In the genomic region with DNA sequence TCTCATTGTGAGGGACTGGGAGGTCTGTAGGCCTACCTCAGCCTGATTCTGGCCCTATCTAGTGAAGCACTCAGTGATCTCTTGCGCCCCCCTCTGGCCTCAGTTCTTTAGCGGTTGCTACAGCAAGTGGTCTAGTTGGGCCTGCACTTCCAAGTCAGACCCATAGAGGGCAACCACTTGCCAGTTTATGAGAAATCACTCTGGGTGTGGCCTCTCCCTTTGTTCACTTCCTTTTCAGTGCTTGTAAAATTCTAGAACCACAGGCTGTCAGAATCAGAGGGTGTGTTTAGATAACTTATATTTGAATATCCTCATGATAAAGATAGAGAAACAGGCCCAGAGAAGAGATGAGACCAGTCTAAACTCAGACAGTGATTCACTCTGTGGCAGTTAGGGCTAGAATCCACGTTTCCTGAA, we compare ENCODE assay signal across 8 cellular contexts.
DNase-seq lines count a peak whose midpoint lies in the region; ATAC-seq and TF ChIP-seq lines count a peak whose summit lies in the region.

No MANE protein-coding gene starts in this region.

- no peaks in the 10 kb centered on the region for H3K9me3 ChIP-seq in SU-DHL-6 (ENCODE audit: insufficient read depth, low read length)
- H3K9me3 ChIP-seq in cardiac muscle cell (ENCODE audit: low read depth), result no peaks in the 10 kb centered on the region
- no peaks in the 10 kb centered on the region for H3K9me3 ChIP-seq in upper lobe of left lung

- TF ChIP-seq CTCF in GM06990 (IDR thresholded peaks at IDR 0.05; ENCODE audit: insufficient read depth, low read length, poor library complexity, severe bottlenecking) (peak; percentile 99), SU-DHL-6 (IDR thresholded peaks at IDR 0.05; ENCODE audit: insufficient read depth, low read length, poor library complexity, severe bottlenecking) (peak; percentile 92), cardiac muscle cell (IDR thresholded peaks at IDR 0.05; ENCODE audit: low read depth, low read length) (peak; percentile 99), progenitor cell of endocrine pancreas (IDR thresholded peaks at IDR 0.05; ENCODE audit: unreplicated experiment) (peak; percentile 74), upper lobe of left lung (IDR thresholded peaks at IDR 0.05) (peak; percentile 98 to 99 (median 99))

- H3K4me3 ChIP-seq in GM06990 (replicated peaks; ENCODE audit: low read depth, low read length) (no peak overlapping the region), SU-DHL-6 (ENCODE audit: insufficient read depth, low read length, poor library complexity, severe bottlenecking) (no peak overlapping the region), cardiac muscle cell (no peak overlapping the region), upper lobe of left lung (no peak overlapping the region)

- peak in 2 of 4 donors; percentile 5 to 40 for TF ChIP-seq POLR2A in upper lobe of left lung (IDR thresholded peaks at IDR 0.05)

- peak; percentile 87 for ATAC-seq in HG02571 (IDR thresholded peaks at IDR 0.05; ENCODE audit: unreplicated experiment)
- peak; percentile 85 for ATAC-seq in activated naive CD8-positive, alpha-beta T cell treated with anti-CD3 and anti-CD28 coated beads, Interleukin-2, amount 50 U/mL, for 24 hours
- ATAC-seq in upper lobe of left lung (ENCODE audit: low FRiP score in 2 of 2), result peak; percentile 95 to 98

- WGBS in upper lobe of left lung, 2 donors, result 6% methylated on average over 3 of the region's 3 CpGs; no CpG with 5 or more reads in 1 of the 2 donors

- H3K36me3 ChIP-seq in GM06990 (ENCODE audit: control insufficient read depth, insufficient read depth, low read length) (no peaks in the 10 kb centered on the region), SU-DHL-6 (ENCODE audit: low read length) (no peaks in the 10 kb centered on the region), cardiac muscle cell (no peaks in the 10 kb centered on the region), upper lobe of left lung (no peaks in the 10 kb centered on the region)

- no peaks in the 10 kb centered on the region for H3K27me3 Mint-ChIP-seq in activated naive CD8-positive, alpha-beta T cell treated with anti-CD3 and anti-CD28 coated beads, Interleukin-2, amount 50 U/mL, for 24 hours
- H3K27me3 Mint-ChIP-seq in progenitor cell of endocrine pancreas, result no peaks in the 10 kb centered on the region

- H3K4me1 ChIP-seq in cardiac muscle cell (ENCODE audit: low read depth), result no peaks in the 10 kb centered on the region
- H3K4me1 ChIP-seq in upper lobe of left lung, result peaks cover 11 to 44% (median 25%) of the 10 kb centered on the region in 4 donors

- H3K36me3 Mint-ChIP-seq in activated naive CD8-positive, alpha-beta T cell treated with anti-CD3 and anti-CD28 coated beads, Interleukin-2, amount 50 U/mL, for 24 hours (ENCODE audit: low read depth), result no peaks in the 10 kb centered on the region
- no peaks in the 10 kb centered on the region for H3K36me3 Mint-ChIP-seq in progenitor cell of endocrine pancreas (ENCODE audit: insufficient read depth)

- DNase-seq in GM06990 (ENCODE audit: extremely low read depth, insufficient read length) (peak; percentile 73), NCI-H1092 (lab: John Stamatoyannopoulos, UW) (peak; percentile 79), cardiac muscle cell (ENCODE audit: low read depth in 1 of 2, low spot score in 1 of 2) (peak; percentile 94), progenitor cell of endocrine pancreas (ENCODE audit: low spot score, unreplicated experiment) (peak; percentile 66), upper lobe of left lung (peak in 1 of 2 donors; percentile 97)
- peak; percentile 94 for DNase-seq in activated naive CD8-positive, alpha-beta T cell treated with anti-CD3 and anti-CD28 coated beads, Interleukin-2, amount 50 U/mL, for 24 hours

- H3K4me2 ChIP-seq in SU-DHL-6 (ENCODE audit: low read depth, low read length, poor library complexity, severe bottlenecking), result peak overlapping the region; percentile 49

- peak overlapping the region; percentile 61 for H3K27ac ChIP-seq in SU-DHL-6 (ENCODE audit: low read depth, low read length)
- no peak overlapping the region for H3K27ac ChIP-seq in cardiac muscle cell
- peak overlapping the region; percentile 66 to 88 (median 79) for H3K27ac ChIP-seq in upper lobe of left lung

- H2AFZ ChIP-seq in SU-DHL-6 (ENCODE audit: low read depth, low read length, severe bottlenecking), result peak overlapping the region; percentile 80

- peak in 1 of 4 donors; percentile 60 for TF ChIP-seq EP300 in upper lobe of left lung (IDR thresholded peaks at IDR 0.05)

- H3K79me2 ChIP-seq in SU-DHL-6 (ENCODE audit: insufficient read depth, low read length), result no peaks in the 10 kb centered on the region

- peak overlapping the region; percentile 98 for H3K27ac Mint-ChIP-seq in activated naive CD8-positive, alpha-beta T cell treated with anti-CD3 and anti-CD28 coated beads, Interleukin-2, amount 50 U/mL, for 24 hours
- peak overlapping the region; percentile 1 for H3K27ac Mint-ChIP-seq in progenitor cell of endocrine pancreas

- H3K4me3 Mint-ChIP-seq in activated naive CD8-positive, alpha-beta T cell treated with anti-CD3 and anti-CD28 coated beads, Interleukin-2, amount 50 U/mL, for 24 hours, result peak overlapping the region; percentile 73
- H3K4me3 Mint-ChIP-seq in progenitor cell of endocrine pancreas (ENCODE audit: low read depth), result no peak overlapping the region

- H3K27me3 ChIP-seq in GM06990 (replicated peaks; ENCODE audit: control insufficient read depth, insufficient read depth, low read length) (no peaks in the 10 kb centered on the region), SU-DHL-6 (ENCODE audit: low read length) (no peaks in the 10 kb centered on the region), cardiac muscle cell (no peaks in the 10 kb centered on the region), upper lobe of left lung (no peaks in the 10 kb centered on the region)

- no peaks in the 10 kb centered on the region for H3K9me2 ChIP-seq in SU-DHL-6 (replicated peaks; ENCODE audit: insufficient read depth, low read length)

- H3F3A ChIP-seq in SU-DHL-6 (ENCODE audit: insufficient read depth), result no peaks in the 10 kb centered on the region

- H3K9me3 Mint-ChIP-seq in activated naive CD8-positive, alpha-beta T cell treated with anti-CD3 and anti-CD28 coated beads, Interleukin-2, amount 50 U/mL, for 24 hours, result no peaks in the 10 kb centered on the region
- peaks cover 15% of the 10 kb centered on the region for H3K9me3 Mint-ChIP-seq in progenitor cell of endocrine pancreas (ENCODE audit: low read depth)

- H3K4me1 Mint-ChIP-seq in activated naive CD8-positive, alpha-beta T cell treated with anti-CD3 and anti-CD28 coated beads, Interleukin-2, amount 50 U/mL, for 24 hours, result peaks cover 59% of the 10 kb centered on the region
- no peaks in the 10 kb centered on the region for H3K4me1 Mint-ChIP-seq in progenitor cell of endocrine pancreas (ENCODE audit: low read depth)

- peak overlapping the region; percentile 35; the same call in 1 of the 2 replicates for H3K9ac ChIP-seq in SU-DHL-6 (ENCODE audit: low read length)

- no peaks in the 10 kb centered on the region for H4K20me1 ChIP-seq in SU-DHL-6 (ENCODE audit: low read depth, low read length)
